ENCODE assay signal across 8 cellular contexts in the genomic region with DNA sequence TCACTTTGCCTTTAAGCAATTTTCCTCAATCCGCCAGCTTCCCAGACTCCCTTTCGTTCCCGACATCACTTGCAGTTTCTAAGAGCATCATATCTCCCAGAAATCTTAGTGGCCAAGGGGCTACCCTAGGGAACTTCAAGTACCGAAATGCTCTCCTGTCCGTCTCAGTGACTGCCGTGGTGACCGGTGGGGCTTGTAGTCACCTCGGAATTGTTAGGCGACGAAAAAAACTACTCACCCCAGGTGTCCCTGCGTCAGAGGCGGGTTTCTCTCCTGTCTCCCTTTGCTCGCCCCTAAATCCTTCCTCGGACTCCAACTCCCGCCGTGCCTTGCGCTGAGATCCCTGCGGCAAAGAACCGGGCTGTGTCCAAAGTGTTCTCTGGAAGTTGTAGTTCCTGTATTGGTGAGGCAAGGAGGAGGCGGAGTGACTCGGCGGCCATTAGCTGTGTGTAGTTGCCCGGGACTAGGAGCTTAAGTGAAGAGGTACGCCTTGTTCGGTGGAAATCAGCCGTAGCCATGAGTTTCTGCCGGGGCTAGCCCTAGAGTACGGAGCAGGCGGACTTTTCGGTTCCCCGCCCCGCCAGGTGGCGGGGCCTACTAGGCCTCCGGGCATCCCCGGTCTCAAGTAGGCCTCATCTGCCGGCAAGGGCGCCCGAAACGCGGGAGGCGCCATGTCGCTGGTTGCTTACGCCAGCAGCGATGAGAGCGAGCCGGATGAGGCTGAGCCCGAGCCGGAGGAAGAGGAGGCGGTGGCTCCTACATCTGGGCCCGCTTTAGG. TPM values are rescaled to one million over a fixed set of nuclear protein-coding genes. Genes with fewer than 3 reads are reported as not detected.
DNase-seq lines count a peak whose midpoint lies in the region; ATAC-seq and TF ChIP-seq lines count a peak whose summit lies in the region.

A gene with protein sequence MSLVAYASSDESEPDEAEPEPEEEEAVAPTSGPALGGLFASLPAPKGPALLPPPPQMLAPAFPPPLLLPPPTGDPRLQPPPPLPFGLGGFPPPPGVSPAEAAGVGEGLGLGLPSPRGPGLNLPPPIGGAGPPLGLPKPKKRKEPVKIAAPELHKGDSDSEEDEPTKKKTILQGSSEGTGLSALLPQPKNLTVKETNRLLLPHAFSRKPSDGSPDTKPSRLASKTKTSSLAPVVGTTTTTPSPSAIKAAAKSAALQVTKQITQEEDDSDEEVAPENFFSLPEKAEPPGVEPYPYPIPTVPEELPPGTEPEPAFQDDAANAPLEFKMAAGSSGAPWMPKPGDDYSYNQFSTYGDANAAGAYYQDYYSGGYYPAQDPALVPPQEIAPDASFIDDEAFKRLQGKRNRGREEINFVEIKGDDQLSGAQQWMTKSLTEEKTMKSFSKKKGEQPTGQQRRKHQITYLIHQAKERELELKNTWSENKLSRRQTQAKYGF (plus strand): TSS at position 435 of the 778 bp plus-strand sequence. CDS start 237 bp downstream, at position 672.

- peaks cover 15% of the 10 kb centered on the region for H3F3A ChIP-seq in GM23338 (replicated peaks; ENCODE audit: low read depth)

- H3K9me2 ChIP-seq in GM23338 (ENCODE audit: insufficient read depth), result no peaks in the 10 kb centered on the region

- peaks cover 32% of the 10 kb centered on the region for H3K4me1 ChIP-seq in GM23338 (ENCODE audit: insufficient read depth)

- H3K4me3 ChIP-seq in GM23338, result peak within 1 kb of the TSS; percentile 71

- peaks cover 51% of the 10 kb centered on the region for H3K79me2 ChIP-seq in GM23338 (replicated peaks; ENCODE audit: insufficient read depth)

- peaks cover 37% of the 10 kb centered on the region for H4K20me1 ChIP-seq in GM23338 (replicated peaks; ENCODE audit: insufficient read depth)

- H3K9me3 Mint-ChIP-seq in GM23338, result no peaks in the 10 kb centered on the region
- no peaks in the 10 kb centered on the region for H3K9me3 Mint-ChIP-seq in activated T-helper 17 cell treated with anti-CD3 and anti-CD28 coated beads, Interleukin-2, amount 50 U/mL, for 72 hours
- H3K9me3 Mint-ChIP-seq in natural killer cell, result no peaks in the 10 kb centered on the region

- H3K27me3 ChIP-seq in GM23338 (ENCODE audit: insufficient read depth), result no peaks in the 10 kb centered on the region

- ATAC-seq in GM23338 (peak; percentile 90), natural killer cell (peak; percentile 91 to 98 (median 93))
- peak; percentile 94 for ATAC-seq in activated T-helper 17 cell treated with anti-CD3 and anti-CD28 coated beads, Interleukin-2, amount 50 U/mL, for 72 hours (replicated peaks)

- peak within 1 kb of the TSS; percentile 99 for H3K4me2 ChIP-seq in GM23338

- TF ChIP-seq CTCF in GM23338 (conservative IDR thresholded peaks at IDR 0.05; ENCODE audit: low read depth in 2 of 2) (no peak), natural killer cell (IDR thresholded peaks at IDR 0.05) (no peak)

- H3K27me3 Mint-ChIP-seq in GM23338 (ENCODE audit: insufficient read depth, low read depth, poor library complexity), result peaks cover 7% of the 10 kb centered on the region
- H3K27me3 Mint-ChIP-seq in activated T-helper 17 cell treated with anti-CD3 and anti-CD28 coated beads, Interleukin-2, amount 50 U/mL, for 72 hours, result no peaks in the 10 kb centered on the region
- no peaks in the 10 kb centered on the region for H3K27me3 Mint-ChIP-seq in natural killer cell (ENCODE audit: low read depth in 2 of 2)

- peak within 1 kb of the TSS; percentile 83 for H3K27ac ChIP-seq in GM23338 (ENCODE audit: low read depth)

- H2AFZ ChIP-seq in GM23338, result peak within 1 kb of the TSS; percentile 19

- H3K27ac Mint-ChIP-seq in GM23338, result no peak within 1 kb of the TSS; the same call in 1 of the 2 replicates
- no peak within 1 kb of the TSS for H3K27ac Mint-ChIP-seq in activated T-helper 17 cell treated with anti-CD3 and anti-CD28 coated beads, Interleukin-2, amount 50 U/mL, for 72 hours
- H3K27ac Mint-ChIP-seq in natural killer cell, result no peak within 1 kb of the TSS

- peak; percentile 99 for DNase-seq in Daoy (ENCODE audit: low read depth)
- peak; percentile 99 for DNase-seq in GM23338 (ENCODE audit: low spot score)
- peak; percentile 100 for DNase-seq in LHCN-M2 (ENCODE audit: low read depth)
- DNase-seq in RPMI8226, result peak; percentile 99
- peak; percentile 100 for DNase-seq in fibroblast of peridontal ligament (ENCODE audit: extremely low read depth)
- peak; percentile 94 for DNase-seq in natural killer cell
- peak; percentile 98 for DNase-seq in stimulated activated naive CD4-positive, alpha-beta T cell treated with Interleukin-2 at 50 U/mL for 16 hours (lab: John Stamatoyannopoulos, UW)

- H3K36me3 Mint-ChIP-seq in GM23338 (ENCODE audit: low read depth), result peaks cover 30% of the 10 kb centered on the region
- peaks cover 40% of the 10 kb centered on the region for H3K36me3 Mint-ChIP-seq in activated T-helper 17 cell treated with anti-CD3 and anti-CD28 coated beads, Interleukin-2, amount 50 U/mL, for 72 hours (ENCODE audit: low read depth)
- H3K36me3 Mint-ChIP-seq in natural killer cell, result peaks cover 6% of the 10 kb centered on the region

- intact Hi-C loops in natural killer cell (cut with micrococcal nuclease), result loop anchor here (1.0 kb wide), 5 partner anchors 16 to 49 kb away; a partner anchor contains a TSS

- H3K36me3 ChIP-seq in GM23338 (ENCODE audit: insufficient read depth), result peaks cover 7% of the 10 kb centered on the region

- H3K4me1 Mint-ChIP-seq in GM23338 (peaks cover 34% of the 10 kb centered on the region), natural killer cell (peaks cover 33 to 39% of the 10 kb centered on the region in 2 donors)
- peaks cover 33% of the 10 kb centered on the region for H3K4me1 Mint-ChIP-seq in activated T-helper 17 cell treated with anti-CD3 and anti-CD28 coated beads, Interleukin-2, amount 50 U/mL, for 72 hours

- H3K4me3 Mint-ChIP-seq in GM23338 (no peak within 1 kb of the TSS), natural killer cell (no peak within 1 kb of the TSS)
- H3K4me3 Mint-ChIP-seq in activated T-helper 17 cell treated with anti-CD3 and anti-CD28 coated beads, Interleukin-2, amount 50 U/mL, for 72 hours, result no peak within 1 kb of the TSS

TF ChIP-seq in GM23338, 12 proteins besides CTCF, POLR2A, EP300 and RAD21 (continues in another document):
- TF ChIP-seq EZH2 (IDR thresholded peaks at IDR 0.05; ENCODE audit: low read depth, unreplicated experiment), result no peak
- no peak for TF ChIP-seq NANOG (IDR thresholded peaks at IDR 0.05; ENCODE audit: borderline replicate concordance)
- no peak for TF ChIP-seq ZNF331 (CRISPR knock-in tag; IDR thresholded peaks at IDR 0.05; ENCODE audit: low read depth)
- TF ChIP-seq, protein P1, sequence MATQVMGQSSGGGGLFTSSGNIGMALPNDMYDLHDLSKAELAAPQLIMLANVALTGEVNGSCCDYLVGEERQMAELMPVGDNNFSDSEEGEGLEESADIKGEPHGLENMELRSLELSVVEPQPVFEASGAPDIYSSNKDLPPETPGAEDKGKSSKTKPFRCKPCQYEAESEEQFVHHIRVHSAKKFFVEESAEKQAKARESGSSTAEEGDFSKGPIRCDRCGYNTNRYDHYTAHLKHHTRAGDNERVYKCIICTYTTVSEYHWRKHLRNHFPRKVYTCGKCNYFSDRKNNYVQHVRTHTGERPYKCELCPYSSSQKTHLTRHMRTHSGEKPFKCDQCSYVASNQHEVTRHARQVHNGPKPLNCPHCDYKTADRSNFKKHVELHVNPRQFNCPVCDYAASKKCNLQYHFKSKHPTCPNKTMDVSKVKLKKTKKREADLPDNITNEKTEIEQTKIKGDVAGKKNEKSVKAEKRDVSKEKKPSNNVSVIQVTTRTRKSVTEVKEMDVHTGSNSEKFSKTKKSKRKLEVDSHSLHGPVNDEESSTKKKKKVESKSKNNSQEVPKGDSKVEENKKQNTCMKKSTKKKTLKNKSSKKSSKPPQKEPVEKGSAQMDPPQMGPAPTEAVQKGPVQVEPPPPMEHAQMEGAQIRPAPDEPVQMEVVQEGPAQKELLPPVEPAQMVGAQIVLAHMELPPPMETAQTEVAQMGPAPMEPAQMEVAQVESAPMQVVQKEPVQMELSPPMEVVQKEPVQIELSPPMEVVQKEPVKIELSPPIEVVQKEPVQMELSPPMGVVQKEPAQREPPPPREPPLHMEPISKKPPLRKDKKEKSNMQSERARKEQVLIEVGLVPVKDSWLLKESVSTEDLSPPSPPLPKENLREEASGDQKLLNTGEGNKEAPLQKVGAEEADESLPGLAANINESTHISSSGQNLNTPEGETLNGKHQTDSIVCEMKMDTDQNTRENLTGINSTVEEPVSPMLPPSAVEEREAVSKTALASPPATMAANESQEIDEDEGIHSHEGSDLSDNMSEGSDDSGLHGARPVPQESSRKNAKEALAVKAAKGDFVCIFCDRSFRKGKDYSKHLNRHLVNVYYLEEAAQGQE (IDR thresholded peaks at IDR 0.05; ENCODE audit: unreplicated experiment), result no peak
- TF ChIP-seq ZNF114 (CRISPR knock-in tag; IDR thresholded peaks at IDR 0.05), result no peak
- no peak for TF ChIP-seq JUNB (IDR thresholded peaks at IDR 0.05; ENCODE audit: unreplicated experiment)
- peak; percentile 88 for TF ChIP-seq CREB1 (CRISPR knock-in tag; IDR thresholded peaks at IDR 0.05; ENCODE audit: low read depth)
- TF ChIP-seq STAT1 (IDR thresholded peaks at IDR 0.05; ENCODE audit: unreplicated experiment), result no peak
- TF ChIP-seq, protein P2, sequence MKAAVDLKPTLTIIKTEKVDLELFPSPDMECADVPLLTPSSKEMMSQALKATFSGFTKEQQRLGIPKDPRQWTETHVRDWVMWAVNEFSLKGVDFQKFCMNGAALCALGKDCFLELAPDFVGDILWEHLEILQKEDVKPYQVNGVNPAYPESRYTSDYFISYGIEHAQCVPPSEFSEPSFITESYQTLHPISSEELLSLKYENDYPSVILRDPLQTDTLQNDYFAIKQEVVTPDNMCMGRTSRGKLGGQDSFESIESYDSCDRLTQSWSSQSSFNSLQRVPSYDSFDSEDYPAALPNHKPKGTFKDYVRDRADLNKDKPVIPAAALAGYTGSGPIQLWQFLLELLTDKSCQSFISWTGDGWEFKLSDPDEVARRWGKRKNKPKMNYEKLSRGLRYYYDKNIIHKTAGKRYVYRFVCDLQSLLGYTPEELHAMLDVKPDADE (IDR thresholded peaks at IDR 0.05), result peak; percentile 100
- TF ChIP-seq EZH2phosphoT487 (IDR thresholded peaks at IDR 0.05; ENCODE audit: unreplicated experiment), result no peak
- TF ChIP-seq POLR2AphosphoS5 (IDR thresholded peaks at IDR 0.05; ENCODE audit: low read depth), result peak; percentile 73

RNA-seq across cellular contexts. Expression of the gene that starts here (rescaled TPM):
- 43.7 and 44.6 TPM in 2 replicates for total RNA-seq in Daoy (2014; rRNA removed; shearing (Covaris generic))
- 58.6 and 72.9 TPM in 2 replicates for total RNA-seq in GM23338 (2014; rRNA removed; shearing (Covaris generic))
- polyA plus RNA-seq in GM23338 (2016; fragmentation: Nextera tagmentation; extraction: Ambion mirVana), result 65.3 and 66.2 TPM in 2 replicates
- total RNA-seq in LHCN-M2 (2014; rRNA removed) (36.8 and 44.4 TPM in 2 replicates), natural killer cell (10 to 100 TPM; 66.5 to 92.4 (median 69.1) TPM)
- polyA plus RNA-seq in LHCN-M2 (2012), result 44.1 TPM
- 10 to 100 TPM; 54.0 to 76.7 TPM for total RNA-seq in activated T-helper 17 cell treated with anti-CD3 and anti-CD28 coated beads, Interleukin-2, amount 50 U/mL, for 72 hours

Comparison
In these comparisons a context has a peak if more than half of its experiments do, and no peak if none do; other contexts are left out.
1. Peak in every context shown above with its lines: DNase-seq, ATAC-seq, H3K4me3 ChIP-seq and H3K27ac ChIP-seq.